In genomic region chr4:79935264-79935663, GRCh38 we compare ENCODE assay signal across 21 cellular contexts.
"Had no signal": no experiment of that assay in that cellular context is flagged by ENCODE, and none has a peak within 500 bp of the region (broad histone marks: within the 10 kb centered on the region; RNA-seq: fewer than 3 reads in every experiment).

No MANE protein-coding gene starts in this region.

- ATAC-seq: left lung; naive thymus-derived CD4-positive, alpha-beta T cell; psoas muscle; right cardiac atrium had no signal

- H3K4me3 Mint-ChIP-seq: naive thymus-derived CD4-positive, alpha-beta T cell had no signal

- H3K9me3 Mint-ChIP-seq: naive thymus-derived CD4-positive, alpha-beta T cell had no signal

- H3K27me3 Mint-ChIP-seq: naive thymus-derived CD4-positive, alpha-beta T cell had no signal

- H3K27ac Mint-ChIP-seq: naive thymus-derived CD4-positive, alpha-beta T cell had no signal

- DNase-seq: dorsolateral prefrontal cortex; effector CD4-positive, alpha-beta T cell; head of caudate nucleus; kidney; left lung; mesenchymal stem cell; midbrain; naive thymus-derived CD4-positive, alpha-beta T cell; occipital lobe; ovary; posterior cingulate gyrus; psoas muscle; right cardiac atrium; stimulated activated CD4-positive, alpha-beta T cell treated with anti-CD3 and anti-CD28 coated beads, Interleukin-12 subunit alpha, Interleukin-12 subunit beta, amount 100 ng/mL, for 4 hours; stimulated activated CD4-positive, alpha-beta T cell treated with anti-CD3 and anti-CD28 coated beads, Interleukin-1b, Interleukin-23, amount 100 ng/mL, for 48 hours; stimulated activated CD4-positive, alpha-beta T cell treated with anti-CD3 and anti-CD28 coated beads, Interleukin-4, amount 100 ng/mL, for 1 hour; stimulated activated CD8-positive, alpha-beta memory T cell treated with anti-CD3 and anti-CD28 coated beads, Interleukin-4, amount 100 ng/mL, for 48 hours; stimulated activated naive CD4-positive, alpha-beta T cell treated with Interleukin-2 at 50 U/mL for 16 hours; stomach; thyroid gland; trophoblast cell had no signal
